ENCODE assay signal across 1 cellular context in genomic region chr13:46386996-46387851, GRCh38.
TF ChIP-seq lines count a peak whose summit lies in the region.

RUBCNL (minus strand) TSS chr13:46387252; CDS start chr13:46372475, 14,777 bp downstream.

TF ChIP-seq in GM23338, 12 proteins besides CTCF, POLR2A, EP300 and RAD21 (continued from another document):
- TF ChIP-seq REST (IDR thresholded peaks at IDR 0.05; ENCODE audit: unreplicated experiment): peak; percentile 15
- TF ChIP-seq JUNB (IDR thresholded peaks at IDR 0.05; ENCODE audit: unreplicated experiment): no peak
- TF ChIP-seq ZNF114 (CRISPR knock-in tag; IDR thresholded peaks at IDR 0.05): no peak
- no peak for TF ChIP-seq EZH2phosphoT487 (IDR thresholded peaks at IDR 0.05; ENCODE audit: unreplicated experiment)
- TF ChIP-seq STAT1 (IDR thresholded peaks at IDR 0.05; ENCODE audit: unreplicated experiment): no peak
